1 cellular context compared by ENCODE assay signal in the genomic region with DNA sequence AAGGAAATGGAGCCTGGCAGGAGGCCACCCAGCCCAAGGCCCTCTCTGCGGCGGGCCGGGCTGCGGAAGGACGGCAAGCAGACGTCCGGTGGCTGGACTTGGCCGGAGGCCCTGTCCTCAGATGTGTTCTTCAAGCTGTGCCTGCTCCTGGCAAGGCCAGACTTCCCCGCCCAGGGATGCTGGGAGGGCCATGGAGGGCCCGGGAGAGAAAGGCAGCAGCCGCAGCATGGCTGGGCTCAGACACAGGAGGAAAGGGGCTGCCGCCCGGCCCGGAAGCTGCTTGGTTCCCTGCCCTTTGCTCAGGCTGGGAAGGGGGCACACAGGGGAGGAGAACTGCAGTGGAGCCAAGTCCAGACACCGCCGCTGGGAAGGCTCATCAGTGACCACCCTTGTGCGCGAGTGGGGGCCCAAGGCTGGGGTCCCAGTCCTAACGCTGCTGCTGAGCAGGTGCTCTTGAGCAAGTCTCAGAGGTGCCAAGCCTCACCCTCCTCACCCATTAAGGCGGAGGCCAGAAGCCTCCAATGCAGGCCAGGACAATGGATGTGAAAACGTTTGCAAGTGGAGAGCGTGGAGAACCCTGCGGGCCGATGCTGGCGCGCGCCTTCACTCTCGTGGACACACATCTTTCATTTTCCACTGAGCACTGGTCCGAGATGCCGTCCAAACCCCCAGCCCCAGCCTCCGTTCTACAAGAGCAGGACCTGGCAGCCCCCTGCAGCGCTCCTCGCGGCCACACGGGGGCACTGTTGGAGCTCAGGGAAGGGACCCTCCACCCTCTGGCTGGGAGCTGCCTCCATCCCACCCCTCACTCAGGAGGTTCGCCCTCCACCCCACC.
A peak's percentile ranks its signal among the peaks of the same experiment; 100 is the strongest.
TF ChIP-seq lines count a peak whose summit lies in the region.

No MANE protein-coding gene starts in this region.

TF ChIP-seq in H1, 55 proteins besides CTCF, POLR2A, EP300 and RAD21:
- TF ChIP-seq CHD7 (IDR thresholded peaks at IDR 0.05; ENCODE audit: insufficient replicate concordance, low read length), result no peak
- TF ChIP-seq YY1 (IDR thresholded peaks at IDR 0.05; ENCODE audit: low read depth, low read length), result 0 out of 2 replicates have a peak, but pooled peaks have one; percentile 18
- peak; percentile 54; the same call in 1 of the 2 replicates for TF ChIP-seq GABPA (IDR thresholded peaks at IDR 0.05; ENCODE audit: borderline replicate concordance, insufficient read depth, low read length)
